Comparison of ENCODE assay signal across 1 cellular context in the genomic region with DNA sequence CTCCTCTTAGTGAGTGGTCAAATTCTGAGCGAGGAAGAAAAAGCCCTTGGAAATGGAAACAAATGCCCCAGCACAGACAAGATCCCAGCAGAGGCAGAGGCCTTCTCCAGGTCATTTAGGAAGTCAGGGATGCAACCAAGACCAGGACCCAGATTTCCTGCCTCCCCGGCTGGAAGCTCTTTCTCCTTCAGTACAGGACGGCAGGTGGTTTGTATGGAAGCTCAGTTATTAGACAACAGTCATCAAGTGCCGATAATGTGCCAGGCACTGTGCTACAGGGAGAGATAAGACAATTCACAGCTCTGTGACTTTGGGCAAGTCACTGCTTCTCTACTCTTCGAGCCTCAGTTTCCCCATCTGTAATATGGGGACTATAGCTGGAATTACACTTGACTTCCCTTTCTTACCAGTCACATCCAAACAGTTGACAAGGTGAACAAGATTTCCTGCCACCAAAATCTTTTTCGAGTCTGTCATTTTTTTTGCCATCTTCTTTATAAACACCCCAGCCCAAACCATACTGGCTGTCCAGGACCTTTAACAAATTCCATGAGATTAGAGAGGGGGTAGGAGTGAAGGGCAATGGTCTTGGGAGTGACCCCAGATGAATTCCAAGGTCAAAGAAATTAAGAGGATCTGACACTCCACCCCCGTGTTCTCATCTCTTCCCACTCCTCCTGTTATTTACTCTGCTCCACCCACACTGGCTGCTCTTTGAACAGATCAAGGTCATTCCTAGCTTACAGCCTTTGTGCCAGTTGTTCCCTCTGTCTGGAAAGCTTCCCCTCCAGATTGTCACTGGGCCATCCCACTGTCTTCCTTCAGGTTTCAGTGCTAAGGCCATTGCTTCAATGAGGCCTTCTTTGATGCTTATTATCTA.
TF ChIP-seq lines count a peak whose summit lies in the region.

No MANE protein-coding gene starts in this region.

TF ChIP-seq in endothelial cell of umbilical vein, 7 proteins besides CTCF, POLR2A, EP300 and RAD21:
- TF ChIP-seq, protein P1, sequence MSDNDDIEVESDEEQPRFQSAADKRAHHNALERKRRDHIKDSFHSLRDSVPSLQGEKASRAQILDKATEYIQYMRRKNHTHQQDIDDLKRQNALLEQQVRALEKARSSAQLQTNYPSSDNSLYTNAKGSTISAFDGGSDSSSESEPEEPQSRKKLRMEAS (IDR thresholded peaks at IDR 0.05; ENCODE audit: insufficient read depth, insufficient read length), result no peak
- no peak for TF ChIP-seq EZH2 (IDR thresholded peaks at IDR 0.05; ENCODE audit: borderline replicate concordance, low read depth, low read length, severe bottlenecking)
- no peak for TF ChIP-seq JUN (IDR thresholded peaks at IDR 0.05; ENCODE audit: borderline replicate concordance, insufficient read depth, insufficient read length, low read depth)
- TF ChIP-seq MYC (IDR thresholded peaks at IDR 0.05; ENCODE audit: low read depth, low read length), result no peak
- no peak for TF ChIP-seq POLR2AphosphoS5 (IDR thresholded peaks at IDR 0.05; ENCODE audit: insufficient read depth, low read depth, low read length)
TF ChIP-seq in endothelial cell of umbilical vein: peak in this region for 0.
